Comparison of ENCODE assay signal across 10 cellular contexts in the genomic region with DNA sequence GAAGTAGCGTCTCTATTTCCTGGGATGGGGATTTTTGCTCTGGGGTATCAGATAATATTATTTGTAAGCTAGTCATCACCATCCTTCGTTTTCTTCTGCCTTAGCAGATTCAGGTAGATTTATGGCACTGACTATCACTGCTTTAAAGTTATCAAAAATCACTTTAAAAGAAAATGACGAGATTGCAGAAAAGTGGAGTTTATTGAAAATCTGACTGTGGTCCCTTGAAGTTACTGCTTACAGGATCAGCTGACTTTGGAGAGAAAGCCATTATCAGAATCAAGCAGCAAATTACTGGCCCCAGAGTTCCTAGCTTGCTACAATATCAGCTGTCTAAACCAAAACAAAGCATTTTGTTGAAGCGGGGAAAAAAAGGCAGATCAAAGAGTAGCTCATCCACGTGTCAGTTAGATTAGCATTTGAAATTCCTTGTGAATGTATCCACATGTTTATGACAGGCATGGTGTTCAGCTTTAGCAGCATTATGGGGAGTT. TPM values are rescaled to one million over a fixed set of nuclear protein-coding genes. Genes with fewer than 3 reads are reported as not detected.
DNase-seq lines count a peak whose midpoint lies in the region; FAIRE-seq and TF ChIP-seq lines count a peak whose summit lies in the region.
"Had no signal": no experiment of that assay in that cellular context is flagged by ENCODE, and none has a peak within 500 bp of the region (broad histone marks: within the 10 kb centered on the region; RNA-seq: fewer than 3 reads in every experiment).

No MANE protein-coding gene starts in this region.

- H3K27ac ChIP-seq in kidney (ENCODE audit: low read depth in 2 of 2, low read length in 2 of 2) (peak overlapping the region; percentile 93 to 96), small intestine (ENCODE audit: low read depth in 1 of 2, low read length in 1 of 2) (peak overlapping the region; percentile 77 to 84)

- H3K9me3 ChIP-seq in adipocyte (ENCODE audit: control insufficient read depth, low read length) (no peaks in the 10 kb centered on the region), kidney (ENCODE audit: control insufficient read depth in 1 of 2, low read length in 2 of 2) (no peaks in the 10 kb centered on the region), small intestine (ENCODE audit: control insufficient read depth, low read depth) (no peaks in the 10 kb centered on the region)

- no peak for DNase-seq in GM19239 (ENCODE audit: insufficient read length, low spot score)
- DNase-seq in adipocyte (ENCODE audit: low read depth) = no peak
- DNase-seq in kidney = no peak
- no peak for DNase-seq in small intestine
- no peak for DNase-seq in NCI-H146 treated with DMSO at 0.1 percent for 48 hours (lab: John Stamatoyannopoulos, UW; ENCODE audit: unreplicated experiment)
- no peak for DNase-seq in HUDEP-2 (lab: John Stamatoyannopoulos, UW; ENCODE audit: unreplicated experiment in 76 of 76)
- no peak for DNase-seq in NCI-H345 (lab: John Stamatoyannopoulos, UW)
- DNase-seq in SKM-1 (lab: John Stamatoyannopoulos, UW; ENCODE audit: unreplicated experiment) = no peak
- DNase-seq: NCI-H1105 treated with DMSO at 0.1 percent for 48 hours, RPMI8226 had no signal

- FAIRE-seq in GM19239 (lab: Jason Lieb, UNC) (peak; percentile 87), kidney (lab: Jason Lieb, UNC) (no peak), small intestine (lab: Jason Lieb, UNC) (no peak)

- peaks cover 22% of the 10 kb centered on the region for H3K4me1 ChIP-seq in adipocyte (ENCODE audit: control insufficient read depth, insufficient read depth, low read length)
- H3K4me1 ChIP-seq in kidney (ENCODE audit: control insufficient read depth in 1 of 2, insufficient read depth in 1 of 2, low read depth in 1 of 2, low read length in 2 of 2) = peaks cover 32 to 36% of the 10 kb centered on the region in 2 donors
- peaks cover 10% of the 10 kb centered on the region in 2 donors for H3K4me1 ChIP-seq in small intestine (ENCODE audit: control insufficient read depth in 2 of 2, insufficient read depth in 1 of 2, low read depth in 1 of 2, low read length in 1 of 2)

- H3K4me3 ChIP-seq in adipocyte (ENCODE audit: low read length) (no peak overlapping the region), kidney (ENCODE audit: low read length in 2 of 2) (peak overlapping the region in 1 of 2 donors; percentile 5), small intestine (ENCODE audit: low read depth in 1 of 2, low read length in 2 of 2) (no peak overlapping the region)

- no peaks in the 10 kb centered on the region for H3K36me3 ChIP-seq in adipocyte (ENCODE audit: control insufficient read depth, insufficient read depth, low read length, severe bottlenecking)
- H3K36me3 ChIP-seq in kidney (ENCODE audit: control insufficient read depth in 1 of 2, insufficient read depth in 2 of 2, low read length in 2 of 2) = no peaks in the 10 kb centered on the region
- H3K36me3 ChIP-seq in small intestine (ENCODE audit: control insufficient read depth in 2 of 2, insufficient read depth in 2 of 2, low read length in 2 of 2) = no peaks in the 10 kb centered on the region

- WGBS in small intestine, 3 donors = 24 to 48% (median 39%) methylated on average over 5 of the region's 5 CpGs

- TF ChIP-seq CTCF in kidney (IDR thresholded peaks at IDR 0.05; ENCODE audit: borderline replicate concordance, extremely low read depth, insufficient read depth) = no peak

- H3K27me3 ChIP-seq in adipocyte (replicated peaks; ENCODE audit: control insufficient read depth, insufficient read depth, low read length) = no peaks in the 10 kb centered on the region
- no peaks in the 10 kb centered on the region for H3K27me3 ChIP-seq in small intestine (ENCODE audit: control insufficient read depth in 2 of 2, insufficient read depth in 2 of 2, low read length in 2 of 2)

- H3K9ac ChIP-seq in adipocyte (ENCODE audit: low read length) (peak overlapping the region; percentile 13), kidney (ENCODE audit: low read length in 2 of 2) (peak overlapping the region in 1 of 2 donors; percentile 52)

- intact Hi-C loops in kidney (cut with DNase I) = no loop called here

RNA-seq across cellular contexts. Expression of a gene that starts 18.5 kb away (rescaled TPM):
- 61.2 TPM for total RNA-seq in kidney
- polyA plus RNA-seq in kidney (ENCODE audit: insufficient read depth, low read depth, low replicate concordance) (15.1 TPM), small intestine (10 to 100 TPM; 14.3 to 25.1 (median 20.8) TPM)
